22 cellular contexts compared by ENCODE assay signal in the genomic region with DNA sequence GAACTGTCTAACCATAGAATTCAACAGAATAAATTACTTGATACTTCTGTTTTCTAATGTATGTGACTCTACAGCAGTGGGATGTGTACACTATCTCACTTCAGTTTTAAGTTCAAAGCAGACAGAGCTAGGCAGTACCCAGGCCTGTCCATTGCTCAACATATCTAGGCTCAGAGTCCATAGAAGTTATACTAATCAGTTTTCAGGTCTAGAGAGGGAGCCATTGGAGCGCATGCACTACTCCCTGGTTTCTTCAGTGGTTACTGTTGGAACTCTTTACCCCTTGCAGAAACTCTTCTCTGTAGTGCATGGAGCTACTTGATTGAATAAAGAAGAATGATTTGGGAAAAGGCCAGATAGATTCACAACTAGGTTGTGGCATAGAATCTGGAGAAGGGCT. TPM values are rescaled to one million over a fixed set of nuclear protein-coding genes. Genes with fewer than 3 reads are reported as not detected.
DNase-seq lines count a peak whose midpoint lies in the region; TF ChIP-seq lines count a peak whose summit lies in the region.
"Had no signal": no experiment of that assay in that cellular context is flagged by ENCODE, and none has a peak within 500 bp of the region (broad histone marks: within the 10 kb centered on the region; RNA-seq: fewer than 3 reads in every experiment).

No MANE protein-coding gene starts in this region.

- WGBS in liver: 74% methylated on average over 1 of the region's 1 CpG

- H3K27ac ChIP-seq in liver (ENCODE audit: low read depth in 1 of 2, low read length in 2 of 2) (no peak overlapping the region), subcutaneous abdominal adipose tissue (ENCODE audit: low read depth, low read length) (peak overlapping the region; percentile 100)
- H3K27ac ChIP-seq: C4-2B, lower lobe of right lung, SJCRH30 had no signal

- in situ Hi-C loops in G401 (cut with HindIII; ENCODE audit: low sequenced_read_pairs): no loop called here

- peak in 1 of 2 donors; percentile 41 for TF ChIP-seq RAD21 in liver (IDR thresholded peaks at IDR 0.05)

- peaks cover 18% of the 10 kb centered on the region for H3K36me3 ChIP-seq in adipocyte (ENCODE audit: control insufficient read depth, insufficient read depth, low read length, severe bottlenecking)
- H3K36me3 ChIP-seq in liver (ENCODE audit: control insufficient read depth in 4 of 4, insufficient read depth in 3 of 4, low read depth in 1 of 4, low read length in 3 of 4): no peaks in the 10 kb centered on the region
- peaks cover 3 to 23% (median 18%) of the 10 kb centered on the region in 5 donors for H3K36me3 ChIP-seq in subcutaneous abdominal adipose tissue (ENCODE audit: control insufficient read depth in 5 of 5, insufficient read depth in 5 of 5, low read length in 5 of 5)
- H3K36me3 ChIP-seq: lower lobe of right lung, SJCRH30, upper lobe of left lung had no signal

- peaks cover 25% of the 10 kb centered on the region for H3K4me1 ChIP-seq in adipocyte (ENCODE audit: control insufficient read depth, insufficient read depth, low read length)
- peaks cover 0 to 7% (median 3%) of the 10 kb centered on the region in 4 donors for H3K4me1 ChIP-seq in liver (ENCODE audit: control insufficient read depth in 4 of 4, insufficient read depth in 4 of 4, low read length in 3 of 4)
- peaks cover 2 to 46% (median 38%) of the 10 kb centered on the region in 5 donors for H3K4me1 ChIP-seq in subcutaneous abdominal adipose tissue (ENCODE audit: control insufficient read depth in 5 of 5, insufficient read depth in 5 of 5, low read length in 5 of 5)

- peak overlapping the region; percentile 87 for H3K9ac ChIP-seq in adipocyte (ENCODE audit: low read length)
- H3K9ac ChIP-seq in liver (ENCODE audit: low read depth in 1 of 2, low read length in 2 of 2): no peak overlapping the region
- peak overlapping the region; percentile 69 to 98 (median 88) for H3K9ac ChIP-seq in subcutaneous abdominal adipose tissue (ENCODE audit: low read length in 5 of 5)

- TF ChIP-seq CTCF in liver (IDR thresholded peaks at IDR 0.05; ENCODE audit: low read depth, low read length, missing input control): no peak
- TF ChIP-seq CTCF in GM10266 (IDR thresholded peaks at IDR 0.05; ENCODE audit: control insufficient read depth, insufficient read depth, low read depth, missing control alignments): no peak

- DNase-seq in SKM-1 treated with dmso at 0.1 percent for 144 hours (lab: John Stamatoyannopoulos, UW; ENCODE audit: unreplicated experiment): peak; percentile 14
- no peak for DNase-seq in SKM-1 (lab: John Stamatoyannopoulos, UW; ENCODE audit: unreplicated experiment)
- no peak for DNase-seq in adipocyte (ENCODE audit: low read depth)
- no peak for DNase-seq in GM10266 (ENCODE audit: extremely low spot score)
- DNase-seq in medulla oblongata (ENCODE audit: extremely low spot score): no peak
- no peak for DNase-seq in G401 (ENCODE audit: low spot score)
- DNase-seq: 8988T; activated CD8-positive, alpha-beta memory T cell treated with anti-CD3 and anti-CD28 coated beads, Interleukin-2, amount 50 U/mL, for 48 hours; activated gamma-delta T cell treated with Interleukin-2 at 50 U/mL for 16 hours; anterior cingulate cortex; foreskin melanocyte; H7; Karpas-422; lower lobe of right lung; posterior cingulate gyrus; SJCRH30; stimulated activated CD4-positive, alpha-beta T cell treated with anti-CD3 and anti-CD28 coated beads, Interleukin-15, amount 100 ng/mL, for 24 hours; stimulated activated naive CD8-positive, alpha-beta T cell treated with anti-CD3 and anti-CD28 coated beads, Interleukin-15, Interleukin-2, amounts not matched to agents 100 U/mL and 50 U/mL, for 24 hours; upper lobe of left lung had no signal

- H3K9me3 ChIP-seq in adipocyte (ENCODE audit: control insufficient read depth, low read length) (peaks cover 12% of the 10 kb centered on the region), liver (ENCODE audit: control insufficient read depth in 4 of 4, low read length in 3 of 4) (no peaks in the 10 kb centered on the region), subcutaneous abdominal adipose tissue (ENCODE audit: control insufficient read depth in 5 of 5, low read length in 5 of 5) (no peaks in the 10 kb centered on the region)
- H3K9me3 ChIP-seq: lower lobe of right lung, upper lobe of left lung had no signal

- H3K27me3 ChIP-seq in adipocyte (replicated peaks; ENCODE audit: control insufficient read depth, insufficient read depth, low read length): no peaks in the 10 kb centered on the region
- no peaks in the 10 kb centered on the region for H3K27me3 ChIP-seq in liver (ENCODE audit: control insufficient read depth in 4 of 4, insufficient read depth in 4 of 4, low read length in 3 of 4)
- H3K27me3 ChIP-seq in subcutaneous abdominal adipose tissue (ENCODE audit: control insufficient read depth in 5 of 5, insufficient read depth in 4 of 5, low read length in 5 of 5): no peaks in the 10 kb centered on the region
- H3K27me3 ChIP-seq: SJCRH30, upper lobe of left lung had no signal

- H3K4me3 ChIP-seq in adipocyte (ENCODE audit: low read length) (peak overlapping the region; percentile 81), liver (ENCODE audit: low read depth in 1 of 3, low read length in 3 of 3) (no peak overlapping the region), subcutaneous abdominal adipose tissue (ENCODE audit: low read depth in 1 of 5, low read length in 5 of 5) (peak overlapping the region; percentile 75 to 91 (median 80))
- H3K4me3 ChIP-seq: lower lobe of right lung, SJCRH30, upper lobe of left lung had no signal

TF ChIP-seq in liver, 16 proteins besides CTCF, POLR2A, EP300 and RAD21:
- peak; percentile 31 for TF ChIP-seq SP1 (IDR thresholded peaks at IDR 0.05)
- TF ChIP-seq, protein P1, sequence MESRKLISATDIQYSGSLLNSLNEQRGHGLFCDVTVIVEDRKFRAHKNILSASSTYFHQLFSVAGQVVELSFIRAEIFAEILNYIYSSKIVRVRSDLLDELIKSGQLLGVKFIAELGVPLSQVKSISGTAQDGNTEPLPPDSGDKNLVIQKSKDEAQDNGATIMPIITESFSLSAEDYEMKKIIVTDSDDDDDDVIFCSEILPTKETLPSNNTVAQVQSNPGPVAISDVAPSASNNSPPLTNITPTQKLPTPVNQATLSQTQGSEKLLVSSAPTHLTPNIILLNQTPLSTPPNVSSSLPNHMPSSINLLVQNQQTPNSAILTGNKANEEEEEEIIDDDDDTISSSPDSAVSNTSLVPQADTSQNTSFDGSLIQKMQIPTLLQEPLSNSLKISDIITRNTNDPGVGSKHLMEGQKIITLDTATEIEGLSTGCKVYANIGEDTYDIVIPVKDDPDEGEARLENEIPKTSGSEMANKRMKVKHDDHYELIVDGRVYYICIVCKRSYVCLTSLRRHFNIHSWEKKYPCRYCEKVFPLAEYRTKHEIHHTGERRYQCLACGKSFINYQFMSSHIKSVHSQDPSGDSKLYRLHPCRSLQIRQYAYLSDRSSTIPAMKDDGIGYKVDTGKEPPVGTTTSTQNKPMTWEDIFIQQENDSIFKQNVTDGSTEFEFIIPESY (IDR thresholded peaks at IDR 0.05): no peak
- TF ChIP-seq RXRA (IDR thresholded peaks at IDR 0.05): peak in 1 of 2 donors; percentile 9
- peak; percentile 66 to 85 for TF ChIP-seq HNF4A (conservative IDR thresholded peaks at IDR 0.05)
- peak; percentile 29 for TF ChIP-seq YY1 (IDR thresholded peaks at IDR 0.05)
- TF ChIP-seq FOXA2 (IDR thresholded peaks at IDR 0.05): no peak
- peak; percentile 63 for TF ChIP-seq HNF4G (IDR thresholded peaks at IDR 0.05)
- no peak for TF ChIP-seq FOXA1 (IDR thresholded peaks at IDR 0.05)
- TF ChIP-seq GABPA (IDR thresholded peaks at IDR 0.05 in 1 of 2, conservative IDR thresholded peaks at IDR 0.05 in 1 of 2): no peak
- TF ChIP-seq TAF1 (conservative IDR thresholded peaks at IDR 0.05): no peak
- TF ChIP-seq, protein P2, sequence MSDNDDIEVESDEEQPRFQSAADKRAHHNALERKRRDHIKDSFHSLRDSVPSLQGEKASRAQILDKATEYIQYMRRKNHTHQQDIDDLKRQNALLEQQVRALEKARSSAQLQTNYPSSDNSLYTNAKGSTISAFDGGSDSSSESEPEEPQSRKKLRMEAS (IDR thresholded peaks at IDR 0.05): no peak
TF ChIP-seq in liver: peak in this region for 5.

RNA-seq across cellular contexts. Expression of a gene that starts 4.4 kb away (rescaled TPM):
- total RNA-seq in liver: 100 to 1,000 TPM in 1 of 2 donors, 10 to 100 TPM in 1; 68.9 to 597 TPM
- polyA plus RNA-seq in liver: 10 to 100 TPM; 21.6 to 40.1 TPM
- not detected in 2 replicates for total RNA-seq in G401 (2014; rRNA removed; shearing (Covaris generic))
- total RNA-seq: H7 had no signal

Comparison
In these comparisons a context has a peak if more than half of its experiments do, and no peak if none do; other contexts are left out.
1. H3K4me3 ChIP-seq: peak in adipocyte (single experiment) and subcutaneous abdominal adipose tissue (5 of 5); none in liver (0 of 3).
2. H3K9ac ChIP-seq: peak in adipocyte (single experiment) and subcutaneous abdominal adipose tissue (5 of 5); none in liver (0 of 2).
3. RNA of a gene that starts 4.4 kb away (total RNA-seq): 68.9 to 597 TPM in liver; not detected in G401; every median in the first group is over 10 times any median in the second.